Comparison of ENCODE assay signal across 27 cellular contexts in genomic region chr14:54693761-54694160, GRCh38.
"Had no signal": no experiment of that assay in that cellular context is flagged by ENCODE, and none has a peak within 500 bp of the region (broad histone marks: within the 10 kb centered on the region; RNA-seq: fewer than 3 reads in every experiment).

No MANE protein-coding gene starts in this region.

- H3K36me3 Mint-ChIP-seq: activated CD8-positive, alpha-beta memory T cell treated with anti-CD3 and anti-CD28 coated beads, Interleukin-2, amount 10 ng/mL, durations not matched to agents 7 days and 5 days; activated naive CD4-positive, alpha-beta T cell treated with anti-CD3 and anti-CD28 coated beads, Interleukin-2, amount 50 U/mL, for 24 hours; WTC11 had no signal

- DNase-seq: activated CD4-positive, alpha-beta T cell treated with anti-CD3 and anti-CD28 coated beads for 48 hours; activated CD4-positive, alpha-beta T cell treated with anti-CD3 and anti-CD28 coated beads, Interleukin-2, amount 50 U/mL, for 4 hours; activated CD4-positive, CD25-positive, alpha-beta regulatory T cell treated with anti-CD3 and anti-CD28 coated beads, Interleukin-2, amount 50 U/mL, for 72 hours; activated CD8-positive, alpha-beta memory T cell treated with anti-CD3 and anti-CD28 coated beads, Interleukin-2, amount 10 ng/mL, durations not matched to agents 7 days and 5 days; activated effector memory CD4-positive, alpha-beta T cell treated with Interleukin-2 at 50 U/mL for 16 hours; activated naive CD4-positive, alpha-beta T cell; activated T-cell treated with anti-CD3 and anti-CD28 coated beads, Interleukin-2, amount 50 U/mL, for 24 hours; aorta; Karpas-422; MM.1S; NCI-H1105; NCI-H1436 treated with DMSO at 0.1 percent for 48 hours; NCI-H187; NCI-H2081 treated with DMSO at 0.1 percent for 48 hours; NCI-H2171; NCI-H226; NCI-H526; NCI-H774; SHP77; SW 1271 had no signal

- H3K4me3 ChIP-seq: breast epithelium, SJSA1 had no signal

- H3K36me3 ChIP-seq: breast epithelium had no signal

- H3K9me3 ChIP-seq: breast epithelium, SJSA1 had no signal

- H3K27ac Mint-ChIP-seq: activated CD8-positive, alpha-beta memory T cell treated with anti-CD3 and anti-CD28 coated beads, Interleukin-2, amount 10 ng/mL, durations not matched to agents 7 days and 5 days; activated T-cell treated with anti-CD3 and anti-CD28 coated beads, Interleukin-2, amount 50 U/mL, for 24 hours; activated T-helper 1 cell treated with anti-CD3 and anti-CD28 coated beads, Interleukin-12 subunit alpha, Interleukin-12 subunit beta, Interleukin-2, Interleukin-4 antibody, amounts not matched to agents 30 ng/mL and 10 ng/mL and 1 ng/mL, durations not matched to agents 14 hours and 24 hours and 36 hours; T-helper 2 cell treated with Interferon-gamma antibody and Interleukin-4, amounts not matched to agents 5 μg/mL and 100 μg/mL, for 36 hours; WTC11 had no signal

- H3K9me3 Mint-ChIP-seq: activated naive CD4-positive, alpha-beta T cell treated with anti-CD3 and anti-CD28 coated beads, Interleukin-2, amount 50 U/mL, for 24 hours; activated T-cell treated with anti-CD3 and anti-CD28 coated beads, Interleukin-2, amount 50 U/mL, for 24 hours; activated T-helper 1 cell treated with anti-CD3 and anti-CD28 coated beads, Interleukin-12 subunit alpha, Interleukin-12 subunit beta, Interleukin-2, Interleukin-4 antibody, amounts not matched to agents 30 ng/mL and 10 ng/mL and 1 ng/mL, durations not matched to agents 14 hours and 24 hours and 36 hours; T-helper 2 cell treated with Interferon-gamma antibody and Interleukin-4, amounts not matched to agents 5 μg/mL and 100 μg/mL, for 36 hours; WTC11 had no signal

- ATAC-seq: activated CD8-positive, alpha-beta memory T cell treated with anti-CD3 and anti-CD28 coated beads, Interleukin-2, amount 10 ng/mL, durations not matched to agents 7 days and 5 days; SK-N-SH treated with all-trans-retinoic acid at 6 μM for 48 hours; WTC11 had no signal

- H3K4me1 ChIP-seq: breast epithelium had no signal

- H3K27me3 ChIP-seq: breast epithelium, SJSA1 had no signal

- H3K27ac ChIP-seq: breast epithelium, SJSA1 had no signal

- H3K4me3 Mint-ChIP-seq: activated CD8-positive, alpha-beta memory T cell treated with anti-CD3 and anti-CD28 coated beads, Interleukin-2, amount 10 ng/mL, durations not matched to agents 7 days and 5 days; activated naive CD4-positive, alpha-beta T cell treated with anti-CD3 and anti-CD28 coated beads, Interleukin-2, amount 50 U/mL, for 24 hours; activated T-cell treated with anti-CD3 and anti-CD28 coated beads, Interleukin-2, amount 50 U/mL, for 24 hours; activated T-helper 1 cell treated with anti-CD3 and anti-CD28 coated beads, Interleukin-12 subunit alpha, Interleukin-12 subunit beta, Interleukin-2, Interleukin-4 antibody, amounts not matched to agents 30 ng/mL and 10 ng/mL and 1 ng/mL, durations not matched to agents 14 hours and 24 hours and 36 hours; T-helper 2 cell treated with Interferon-gamma antibody and Interleukin-4, amounts not matched to agents 5 μg/mL and 100 μg/mL, for 36 hours; WTC11 had no signal

- H3K4me1 Mint-ChIP-seq: activated naive CD4-positive, alpha-beta T cell treated with anti-CD3 and anti-CD28 coated beads, Interleukin-2, amount 50 U/mL, for 24 hours had no signal
